20 cellular contexts compared by ENCODE assay signal in genomic region chr3:158098834-158099424, GRCh38. TPM values are rescaled to one million over a fixed set of nuclear protein-coding genes. Genes with fewer than 3 reads are reported as not detected.
DNase-seq lines count a peak whose midpoint lies in the region; ATAC-seq and TF ChIP-seq lines count a peak whose summit lies in the region.
"Had no signal": no experiment of that assay in that cellular context is flagged by ENCODE, and none has a peak within 500 bp of the region (broad histone marks: within the 10 kb centered on the region; RNA-seq: fewer than 3 reads in every experiment).

No MANE protein-coding gene starts in this region.

- H2AFZ ChIP-seq in neural progenitor cell (replicated peaks), result no peak overlapping the region

- peaks cover 90% of the 10 kb centered on the region for H4K20me1 ChIP-seq in neural progenitor cell (ENCODE audit: low read depth)

- no peak overlapping the region for H3K9ac ChIP-seq in neural progenitor cell

- no peaks in the 10 kb centered on the region for H3K79me2 ChIP-seq in neural progenitor cell (ENCODE audit: low read depth)

- peak overlapping the region; percentile 87 for H3K4me3 Mint-ChIP-seq in T-helper 2 cell treated with Interferon-gamma antibody and Interleukin-4, amounts not matched to agents 5 μg/mL and 100 μg/mL, for 36 hours
- H3K4me3 Mint-ChIP-seq in IgD-negative memory B cell, result peak overlapping the region in 2 of 4 donors; percentile 57 to 93
- H3K4me3 Mint-ChIP-seq in central memory CD8-positive, alpha-beta T cell, result peak overlapping the region; percentile 81
- H3K4me3 Mint-ChIP-seq in neural progenitor cell, result peak overlapping the region; percentile 57
- H3K4me3 Mint-ChIP-seq in activated CD4-positive, alpha-beta memory T cell treated with anti-CD3 and anti-CD28 coated beads, Interleukin-2, amount 10 ng/mL, durations not matched to agents 7 days and 5 days, result no peak overlapping the region

- POLR2A ChIA-PET in activated CD4-positive, alpha-beta memory T cell treated with anti-CD3 and anti-CD28 coated beads, Interleukin-2, amount 10 ng/mL, durations not matched to agents 7 days and 5 days (lab: Charles Lee), result interaction anchor here (0.6 to 5.0 kb wide), 2 partner anchors 10 to 213 kb away, joined by 3 to 27 read pairs; partner anchors contain the start of gene RSRC1

- no peak overlapping the region for H3K4me2 ChIP-seq in neural progenitor cell

- H3K9me3 Mint-ChIP-seq in T-helper 2 cell treated with Interferon-gamma antibody and Interleukin-4, amounts not matched to agents 5 μg/mL and 100 μg/mL, for 36 hours, result no peaks in the 10 kb centered on the region
- H3K9me3 Mint-ChIP-seq in IgD-negative memory B cell (peaks cover under 1 to 10% (median 4%) of the 10 kb centered on the region in 3 donors), neural progenitor cell (no peaks in the 10 kb centered on the region)
- H3K9me3 Mint-ChIP-seq in central memory CD8-positive, alpha-beta T cell, result no peaks in the 10 kb centered on the region
- H3K9me3 Mint-ChIP-seq in activated CD4-positive, alpha-beta memory T cell treated with anti-CD3 and anti-CD28 coated beads, Interleukin-2, amount 10 ng/mL, durations not matched to agents 7 days and 5 days, result no peaks in the 10 kb centered on the region
- H3K9me3 Mint-ChIP-seq: activated naive CD4-positive, alpha-beta T cell treated with anti-CD3 and anti-CD28 coated beads for 36 hours; endodermal cell had no signal

- H3K4me1 ChIP-seq in neural progenitor cell, result peaks cover 5% of the 10 kb centered on the region

- peaks cover 18% of the 10 kb centered on the region for H3K4me1 Mint-ChIP-seq in T-helper 2 cell treated with Interferon-gamma antibody and Interleukin-4, amounts not matched to agents 5 μg/mL and 100 μg/mL, for 36 hours (ENCODE audit: low read depth)
- peaks cover 9 to 14% (median 12%) of the 10 kb centered on the region in 3 donors for H3K4me1 Mint-ChIP-seq in IgD-negative memory B cell
- H3K4me1 Mint-ChIP-seq in central memory CD8-positive, alpha-beta T cell, result peaks cover 19% of the 10 kb centered on the region
- peaks cover 24% of the 10 kb centered on the region for H3K4me1 Mint-ChIP-seq in neural progenitor cell
- H3K4me1 Mint-ChIP-seq in activated CD4-positive, alpha-beta memory T cell treated with anti-CD3 and anti-CD28 coated beads, Interleukin-2, amount 10 ng/mL, durations not matched to agents 7 days and 5 days, result peaks cover 31% of the 10 kb centered on the region

- H3K36me3 Mint-ChIP-seq in T-helper 2 cell treated with Interferon-gamma antibody and Interleukin-4, amounts not matched to agents 5 μg/mL and 100 μg/mL, for 36 hours (ENCODE audit: low read depth), result peaks cover 1% of the 10 kb centered on the region
- H3K36me3 Mint-ChIP-seq in IgD-negative memory B cell, result no peaks in the 10 kb centered on the region
- peaks cover 13% of the 10 kb centered on the region for H3K36me3 Mint-ChIP-seq in central memory CD8-positive, alpha-beta T cell (ENCODE audit: insufficient read depth)
- no peaks in the 10 kb centered on the region for H3K36me3 Mint-ChIP-seq in neural progenitor cell
- peaks cover 18% of the 10 kb centered on the region for H3K36me3 Mint-ChIP-seq in activated CD4-positive, alpha-beta memory T cell treated with anti-CD3 and anti-CD28 coated beads, Interleukin-2, amount 10 ng/mL, durations not matched to agents 7 days and 5 days (ENCODE audit: low read depth)

- no peaks in the 10 kb centered on the region for H3K9me3 ChIP-seq in neural progenitor cell (ENCODE audit: low read depth)
- H3K9me3 ChIP-seq: upper lobe of left lung had no signal

- no peak overlapping the region for H3K27ac Mint-ChIP-seq in T-helper 2 cell treated with Interferon-gamma antibody and Interleukin-4, amounts not matched to agents 5 μg/mL and 100 μg/mL, for 36 hours
- peak overlapping the region; percentile 94 to 99 (median 97) for H3K27ac Mint-ChIP-seq in IgD-negative memory B cell
- H3K27ac Mint-ChIP-seq in central memory CD8-positive, alpha-beta T cell (ENCODE audit: low read depth), result no peak overlapping the region
- H3K27ac Mint-ChIP-seq in neural progenitor cell, result no peak overlapping the region
- no peak overlapping the region for H3K27ac Mint-ChIP-seq in activated CD4-positive, alpha-beta memory T cell treated with anti-CD3 and anti-CD28 coated beads, Interleukin-2, amount 10 ng/mL, durations not matched to agents 7 days and 5 days
- H3K27ac Mint-ChIP-seq: activated naive CD4-positive, alpha-beta T cell treated with anti-CD3 and anti-CD28 coated beads for 36 hours; endodermal cell had no signal

- no peaks in the 10 kb centered on the region for H3K36me3 ChIP-seq in neural progenitor cell
- H3K36me3 ChIP-seq: stomach, upper lobe of left lung had no signal

- no peak for DNase-seq in T-helper 2 cell treated with Interferon-gamma antibody and Interleukin-4, amounts not matched to agents 5 μg/mL and 100 μg/mL, for 36 hours (ENCODE audit: low spot score)
- DNase-seq in T-helper 2 cell (no peak), neural progenitor cell (ENCODE audit: low spot score) (peak; percentile 29), NCI-H1436 (lab: John Stamatoyannopoulos, UW) (no peak), GM10266 (ENCODE audit: extremely low spot score) (no peak)
- no peak for DNase-seq in central memory CD8-positive, alpha-beta T cell (ENCODE audit: low spot score in 2 of 2)
- no peak for DNase-seq in activated CD4-positive, alpha-beta memory T cell treated with anti-CD3 and anti-CD28 coated beads, Interleukin-2, amount 10 ng/mL, durations not matched to agents 7 days and 5 days
- DNase-seq: activated T-cell treated with anti-CD3 and anti-CD28 coated beads, Interleukin-2, amount 50 U/mL, for 1 hour; endodermal cell; HCEC 1CT; head of caudate nucleus; NCI-H1930; posterior cingulate gyrus; stomach; upper lobe of left lung had no signal

- CTCF ChIA-PET in activated CD4-positive, alpha-beta memory T cell treated with anti-CD3 and anti-CD28 coated beads, Interleukin-2, amount 10 ng/mL, durations not matched to agents 7 days and 5 days (lab: Charles Lee), result interaction anchor here (1.1 to 1.4 kb wide), 2 partner anchors 9 to 11 kb away, joined by 3 read pairs; partner anchors contain the start of gene RSRC1

- H3K27ac ChIP-seq in neural progenitor cell, result no peak overlapping the region
- H3K27ac ChIP-seq: 22Rv1, RWPE1, stomach, upper lobe of left lung had no signal

- H3K27me3 Mint-ChIP-seq in T-helper 2 cell treated with Interferon-gamma antibody and Interleukin-4, amounts not matched to agents 5 μg/mL and 100 μg/mL, for 36 hours (ENCODE audit: low read depth), result peaks cover 96% of the 10 kb centered on the region
- peaks cover 58% of the 10 kb centered on the region for H3K27me3 Mint-ChIP-seq in IgD-negative memory B cell
- peaks cover 93% of the 10 kb centered on the region for H3K27me3 Mint-ChIP-seq in central memory CD8-positive, alpha-beta T cell
- H3K27me3 Mint-ChIP-seq in neural progenitor cell (ENCODE audit: insufficient read depth, low read depth), result peaks cover 98% of the 10 kb centered on the region
- peaks cover 94% of the 10 kb centered on the region for H3K27me3 Mint-ChIP-seq in activated CD4-positive, alpha-beta memory T cell treated with anti-CD3 and anti-CD28 coated beads, Interleukin-2, amount 10 ng/mL, durations not matched to agents 7 days and 5 days

- no peak overlapping the region for H3K4me3 ChIP-seq in neural progenitor cell
- H3K4me3 ChIP-seq: lung had no signal

- TF ChIP-seq CTCF in neural progenitor cell (IDR thresholded peaks at IDR 0.05) (no peak), GM10266 (IDR thresholded peaks at IDR 0.05; ENCODE audit: control insufficient read depth, insufficient read depth, low read depth, missing control alignments) (no peak)

- H3F3A ChIP-seq in neural progenitor cell (ENCODE audit: low read depth), result peaks cover 16% of the 10 kb centered on the region

- peaks cover 100% of the 10 kb centered on the region for H3K27me3 ChIP-seq in neural progenitor cell

- no peak for ATAC-seq in central memory CD8-positive, alpha-beta T cell (replicated peaks; ENCODE audit: extremely low read depth, poor library complexity, severe bottlenecking)

RNA-seq across cellular contexts. Expression of gene SHOX2, which starts 7.3 kb away (rescaled TPM):
- polyA plus RNA-seq in IgD-negative memory B cell, result not detected
- total RNA-seq in neural progenitor cell (ENCODE audit: low replicate concordance), result not detected in 2 replicates
- not detected for total RNA-seq in activated CD4-positive, alpha-beta memory T cell treated with anti-CD3 and anti-CD28 coated beads, Interleukin-2, amount 10 ng/mL, durations not matched to agents 7 days and 5 days
- total RNA-seq: activated naive CD4-positive, alpha-beta T cell treated with anti-CD3 and anti-CD28 coated beads for 36 hours had no signal

RNA-seq across cellular contexts. Expression of gene RSRC1, which starts 11.0 kb away (rescaled TPM):
- polyA plus RNA-seq in IgD-negative memory B cell, result 42.3 TPM
- total RNA-seq in neural progenitor cell (ENCODE audit: low replicate concordance), result 48.6 and 80.5 TPM in 2 replicates
- total RNA-seq in activated CD4-positive, alpha-beta memory T cell treated with anti-CD3 and anti-CD28 coated beads, Interleukin-2, amount 10 ng/mL, durations not matched to agents 7 days and 5 days, result 10 to 100 TPM; 37.4 to 38.8 TPM

Comparison
In these comparisons a context has a peak if more than half of its experiments do, and no peak if none do; other contexts are left out.
1. H3K27ac Mint-ChIP-seq: peak in IgD-negative memory B cell (3 of 3); none in T-helper 2 cell treated with Interferon-gamma antibody and Interleukin-4, amounts not matched to agents 5 μg/mL and 100 μg/mL, for 36 hours (single experiment), central memory CD8-positive, alpha-beta T cell (single experiment), neural progenitor cell (single experiment) and activated CD4-positive, alpha-beta memory T cell treated with anti-CD3 and anti-CD28 coated beads, Interleukin-2, amount 10 ng/mL, durations not matched to agents 7 days and 5 days (single experiment).